In the genomic region with DNA sequence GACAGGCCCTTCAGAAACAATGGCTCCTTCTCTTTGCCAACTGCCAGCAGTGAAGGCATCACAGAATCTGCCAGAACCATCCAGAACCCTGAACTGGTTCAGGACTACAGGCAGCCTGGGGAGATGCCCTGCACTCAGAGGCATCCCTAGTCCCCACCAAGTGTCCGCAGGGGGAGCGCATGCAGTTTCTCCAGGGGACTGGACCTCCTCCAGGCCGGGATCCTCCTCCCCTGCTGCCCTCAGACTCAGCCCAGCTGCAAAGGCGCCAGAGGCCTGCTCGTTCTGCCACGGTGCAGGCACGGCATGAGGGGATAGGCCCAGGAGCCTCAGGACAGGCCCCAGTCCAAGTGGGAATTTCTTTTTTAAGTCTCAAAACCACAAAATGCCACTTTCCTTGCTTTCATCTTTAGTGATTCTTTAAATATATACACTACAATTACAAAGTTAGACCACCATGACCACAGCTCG, we compare ENCODE assay signal across 12 cellular contexts.
DNase-seq lines count a peak whose midpoint lies in the region; ATAC-seq, FAIRE-seq and TF ChIP-seq lines count a peak whose summit lies in the region.
"Had no signal": no experiment of that assay in that cellular context is flagged by ENCODE, and none has a peak within 500 bp of the region (broad histone marks: within the 10 kb centered on the region; RNA-seq: fewer than 3 reads in every experiment).

No MANE protein-coding gene starts in this region.

- WGBS in upper lobe of left lung, 2 donors = 81 to 87% methylated on average over 3 to 7 of the region's 8 CpGs

- no peaks in the 10 kb centered on the region for H3K9me3 ChIP-seq in upper lobe of left lung

- H3K9me3 Mint-ChIP-seq in activated naive CD4-positive, alpha-beta T cell treated with anti-CD3 and anti-CD28 coated beads, Interleukin-2, amount 10 ng/mL, durations not matched to agents 7 days and 5 days = peaks cover 6% of the 10 kb centered on the region

- ATAC-seq in GM19467 (IDR thresholded peaks at IDR 0.05; ENCODE audit: unreplicated experiment) (no peak), upper lobe of left lung (ENCODE audit: low FRiP score in 2 of 2) (no peak)
- ATAC-seq: GM23338 had no signal

- peaks cover 60% of the 10 kb centered on the region for H3K36me3 Mint-ChIP-seq in activated naive CD4-positive, alpha-beta T cell treated with anti-CD3 and anti-CD28 coated beads, Interleukin-2, amount 10 ng/mL, durations not matched to agents 7 days and 5 days

- no peak for TF ChIP-seq CTCF in upper lobe of left lung (IDR thresholded peaks at IDR 0.05)

- H3K4me1 Mint-ChIP-seq in activated naive CD4-positive, alpha-beta T cell treated with anti-CD3 and anti-CD28 coated beads, Interleukin-2, amount 10 ng/mL, durations not matched to agents 7 days and 5 days = peaks cover 95% of the 10 kb centered on the region

- H3K27me3 ChIP-seq in upper lobe of left lung = no peaks in the 10 kb centered on the region

- FAIRE-seq in GM12891 (lab: Jason Lieb, UNC) = no peak
- FAIRE-seq: endometrium had no signal

- H3K27me3 Mint-ChIP-seq in activated naive CD4-positive, alpha-beta T cell treated with anti-CD3 and anti-CD28 coated beads, Interleukin-2, amount 10 ng/mL, durations not matched to agents 7 days and 5 days = no peaks in the 10 kb centered on the region

- CTCF ChIA-PET in activated naive CD4-positive, alpha-beta T cell treated with anti-CD3 and anti-CD28 coated beads, Interleukin-2, amount 10 ng/mL, durations not matched to agents 7 days and 5 days (lab: Charles Lee) = interaction anchor here (0.8 to 6.6 kb wide), 3 partner anchors 17 to 123 kb away, joined by 3 to 30 read pairs (median 4); no protein-coding TSS in a partner anchor

- no peaks in the 10 kb centered on the region for H3K36me3 ChIP-seq in upper lobe of left lung

- no peak for DNase-seq in activated naive CD4-positive, alpha-beta T cell treated with anti-CD3 and anti-CD28 coated beads, Interleukin-2, amount 10 ng/mL, durations not matched to agents 7 days and 5 days
- DNase-seq in activated naive CD4-positive, alpha-beta T cell treated with Interleukin-2 at 50 U/mL for 16 hours = no peak
- DNase-seq in M059J (ENCODE audit: low read depth) = peak; percentile 83
- DNase-seq in head of caudate nucleus = peak in 40 of 42 donors; percentile 41 to 89 (median 70)
- no peak for DNase-seq in GM12891 (ENCODE audit: insufficient read length, low spot score)
- no peak for DNase-seq in RPMI8226
- DNase-seq in upper lobe of left lung = no peak
- DNase-seq: activated CD4-positive, CD25-positive, alpha-beta regulatory T cell; mesendoderm had no signal

- H3K4me3 ChIP-seq in upper lobe of left lung = no peak overlapping the region
- H3K4me3 ChIP-seq: GM23338 had no signal

- H3K4me1 ChIP-seq in upper lobe of left lung = peaks cover 4 to 14% (median 9%) of the 10 kb centered on the region in 4 donors

- peak overlapping the region in 1 of 4 donors; percentile 6 for H3K27ac ChIP-seq in upper lobe of left lung

- H3K27ac Mint-ChIP-seq in activated naive CD4-positive, alpha-beta T cell treated with anti-CD3 and anti-CD28 coated beads, Interleukin-2, amount 10 ng/mL, durations not matched to agents 7 days and 5 days = peak overlapping the region; percentile 89

- H3K4me3 Mint-ChIP-seq in activated naive CD4-positive, alpha-beta T cell treated with anti-CD3 and anti-CD28 coated beads, Interleukin-2, amount 10 ng/mL, durations not matched to agents 7 days and 5 days = no peak overlapping the region
- H3K4me3 Mint-ChIP-seq: GM23338 had no signal

- TF ChIP-seq POLR2A in GM12891 (IDR thresholded peaks at IDR 0.05; ENCODE audit: low read depth, low read length) = no peak
- no peak for TF ChIP-seq POLR2A in upper lobe of left lung (IDR thresholded peaks at IDR 0.05)

- TF ChIP-seq EP300 in upper lobe of left lung (IDR thresholded peaks at IDR 0.05) = no peak

- intact Hi-C loops in head of caudate nucleus (cut with DNase I) = loop anchor here (5.0 kb wide), 1 partner anchor 66 kb away; no protein-coding TSS in a partner anchor

TF ChIP-seq in GM12891, 5 proteins besides CTCF, POLR2A, EP300 and RAD21:
- TF ChIP-seq TAF1 (IDR thresholded peaks at IDR 0.05; ENCODE audit: low read depth, low read length) (no peak), SPI1 (IDR thresholded peaks at IDR 0.05; ENCODE audit: low read depth, low read length) (no peak), POLR2AphosphoS5 (IDR thresholded peaks at IDR 0.05; ENCODE audit: low read depth, low read length) (no peak), PAX5 (IDR thresholded peaks at IDR 0.05; ENCODE audit: insufficient read depth, low read length, severe bottlenecking) (no peak), POU2F2 (IDR thresholded peaks at IDR 0.05; ENCODE audit: low read depth, low read length) (no peak)

Comparison
In these comparisons a context has a peak if more than half of its experiments do, and no peak if none do; other contexts are left out.
1. DNase-seq: peak in M059J (single experiment) and head of caudate nucleus (40 of 42); none in activated naive CD4-positive, alpha-beta T cell treated with anti-CD3 and anti-CD28 coated beads, Interleukin-2, amount 10 ng/mL, durations not matched to agents 7 days and 5 days (single experiment), activated naive CD4-positive, alpha-beta T cell treated with Interleukin-2 at 50 U/mL for 16 hours (single experiment), GM12891 (single experiment), RPMI8226 (single experiment) and upper lobe of left lung (0 of 2).